ENCODE assay signal across 9 cellular contexts in the genomic region with DNA sequence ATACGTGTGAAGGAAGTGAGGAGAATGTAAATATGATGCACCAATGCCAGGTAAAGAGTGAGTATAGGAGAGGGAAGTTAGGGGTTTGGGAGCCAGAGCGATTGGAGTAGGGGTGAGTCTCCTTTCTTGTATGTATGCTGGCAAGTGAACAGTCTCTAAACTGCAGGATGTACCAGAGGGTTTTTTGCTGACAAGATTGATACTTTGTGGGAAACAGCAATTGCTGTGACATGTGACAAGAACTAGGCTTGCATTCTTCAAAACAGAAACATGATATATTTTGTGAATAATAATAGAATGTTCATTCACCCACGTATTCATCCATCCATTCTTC. TPM values are rescaled to one million over a fixed set of nuclear protein-coding genes. Genes with fewer than 3 reads are reported as not detected.
A peak's percentile ranks its signal among the peaks of the same experiment; 100 is the strongest.
DNase-seq lines count a peak whose midpoint lies in the region; ATAC-seq, FAIRE-seq and TF ChIP-seq lines count a peak whose summit lies in the region.
"Had no signal": no experiment of that assay in that cellular context is flagged by ENCODE, and none has a peak within 500 bp of the region (broad histone marks: within the 10 kb centered on the region; RNA-seq: fewer than 3 reads in every experiment).

No MANE protein-coding gene starts in this region.

- 13% methylated on average over 3 of the region's 3 CpGs for WGBS in A549 (ENCODE audit: missing lambda C conversion rate)
- 0 to 13% methylated on average over 3 of the region's 3 CpGs for WGBS in gastroesophageal sphincter (ENCODE audit: low coverage in 1 of 2), 2 donors

- peak; percentile 3 to 12 for DNase-seq in A549 (ENCODE audit: low read depth in 1 of 2, low spot score in 1 of 2)
- DNase-seq in putamen (ENCODE audit: low spot score), result peak; percentile 27
- no peak for DNase-seq in hepatic stellate cell (ENCODE audit: low spot score)
- DNase-seq in OCI-M2 (lab: John Stamatoyannopoulos, UW; ENCODE audit: unreplicated experiment), result no peak

- H3K4me3 ChIP-seq in A549, result peak overlapping the region; percentile 61
- peak overlapping the region; percentile 66 to 100 for H3K4me3 ChIP-seq in gastroesophageal sphincter

- TF ChIP-seq CTCF in A549 (IDR thresholded peaks at IDR 0.05) (no peak), VCaP (conservative IDR thresholded peaks at IDR 0.05) (no peak), gastroesophageal sphincter (IDR thresholded peaks at IDR 0.05) (no peak)

- H3K36me3 ChIP-seq in gastroesophageal sphincter, result no peaks in the 10 kb centered on the region

- CTCF ChIA-PET in A549 (lab: Yijun Ruan, JAX), result no interaction called here

- H3K9me3 ChIP-seq in A549 (no peaks in the 10 kb centered on the region), gastroesophageal sphincter (no peaks in the 10 kb centered on the region)

- peak overlapping the region; percentile 79 to 95 for H3K27ac ChIP-seq in A549
- H3K27ac ChIP-seq in VCaP, result peak overlapping the region; percentile 86
- peak overlapping the region; percentile 83 to 94 (median 90) for H3K27ac ChIP-seq in gastroesophageal sphincter

- TF ChIP-seq POLR2A in A549 (IDR thresholded peaks at IDR 0.05; ENCODE audit: low read length) (no peak), gastroesophageal sphincter (IDR thresholded peaks at IDR 0.05) (no peak)

- 0 out of 3 replicates have a peak, but pooled peaks cover 3% of the 10 kb centered on the region for H3K4me1 ChIP-seq in A549
- peaks cover 0 to 27% (median 0%) of the 10 kb centered on the region in 3 donors for H3K4me1 ChIP-seq in gastroesophageal sphincter

- TF ChIP-seq EP300 in A549 (IDR thresholded peaks at IDR 0.05), result no peak
- no peak for TF ChIP-seq EP300 in gastroesophageal sphincter (IDR thresholded peaks at IDR 0.05)

- ATAC-seq in A549 (peak in 1 of 2 experiments; percentile 72; a peak in 4 of 6 replicates), GM18861 (IDR thresholded peaks at IDR 0.05; ENCODE audit: unreplicated experiment) (peak; percentile 44), HG03095 (IDR thresholded peaks at IDR 0.05; ENCODE audit: unreplicated experiment) (peak; percentile 23), gastroesophageal sphincter (no peak)
- ATAC-seq: HCT116 had no signal

- H3K4me2 ChIP-seq in A549, result peak overlapping the region; percentile 58

- FAIRE-seq in A549 (lab: Jason Lieb, UNC), result no peak

- no peaks in the 10 kb centered on the region for H3K27me3 ChIP-seq in gastroesophageal sphincter

- POLR2A ChIA-PET in A549 (lab: Yijun Ruan, JAX), result no interaction called here

- TF ChIP-seq RAD21 in A549 (conservative IDR thresholded peaks at IDR 0.05 in 1 of 2, IDR thresholded peaks at IDR 0.05 in 1 of 2), result no peak

TF ChIP-seq in A549, 52 proteins besides CTCF, POLR2A, EP300 and RAD21:
- TF ChIP-seq EHF (CRISPR knock-in tag; IDR thresholded peaks at IDR 0.05) (no peak), PHF8 (IDR thresholded peaks at IDR 0.05; ENCODE audit: borderline replicate concordance, low read depth) (peak; percentile 12; the same call in 1 of the 2 replicates), MYC (IDR thresholded peaks at IDR 0.05; ENCODE audit: borderline replicate concordance, low read length) (no peak)

RNA-seq across cellular contexts. Expression of a gene that starts 0.7 kb away (rescaled TPM):
- polyA plus RNA-seq in A549 (2011; rRNA removed), result 12.5 and 13.7 TPM in 2 replicates
- polyA plus RNA-seq in A549 (2012; cell fraction: cytosol; rRNA removed), result 2.3 and 3.0 TPM in 2 replicates
- 1.2 and 2.3 TPM in 2 replicates for polyA plus RNA-seq in A549 (2012; cell fraction: nucleus; rRNA removed)
- 7.4 to 9.8 TPM (median 7.8 TPM) in 3 replicates for polyA plus RNA-seq in A549 (2017; fragmentation: RNase III; extraction: RNeasy Plus Mini Kit Qiagen cat#74134 plus additional on column Dnase treatment)
- polyA minus RNA-seq in A549 (2011; rRNA and poly(A)+ RNA removed), result 8.5 and 8.8 TPM in 2 replicates
- 10 to 100 TPM; 13.5 to 23.2 (median 14.8) TPM for total RNA-seq in gastroesophageal sphincter

Comparison
In these comparisons a context has a peak if more than half of its experiments do, and no peak if none do; other contexts are left out.
1. DNase-seq: peak in A549 (2 of 2) and putamen (single experiment); none in hepatic stellate cell (single experiment) and OCI-M2 (single experiment).
2. Peak in every context shown above with its lines, with median percentiles within 50 percentile points of each other: H3K27ac ChIP-seq.